Comparison of ENCODE assay signal across 8 cellular contexts in the genomic region with DNA sequence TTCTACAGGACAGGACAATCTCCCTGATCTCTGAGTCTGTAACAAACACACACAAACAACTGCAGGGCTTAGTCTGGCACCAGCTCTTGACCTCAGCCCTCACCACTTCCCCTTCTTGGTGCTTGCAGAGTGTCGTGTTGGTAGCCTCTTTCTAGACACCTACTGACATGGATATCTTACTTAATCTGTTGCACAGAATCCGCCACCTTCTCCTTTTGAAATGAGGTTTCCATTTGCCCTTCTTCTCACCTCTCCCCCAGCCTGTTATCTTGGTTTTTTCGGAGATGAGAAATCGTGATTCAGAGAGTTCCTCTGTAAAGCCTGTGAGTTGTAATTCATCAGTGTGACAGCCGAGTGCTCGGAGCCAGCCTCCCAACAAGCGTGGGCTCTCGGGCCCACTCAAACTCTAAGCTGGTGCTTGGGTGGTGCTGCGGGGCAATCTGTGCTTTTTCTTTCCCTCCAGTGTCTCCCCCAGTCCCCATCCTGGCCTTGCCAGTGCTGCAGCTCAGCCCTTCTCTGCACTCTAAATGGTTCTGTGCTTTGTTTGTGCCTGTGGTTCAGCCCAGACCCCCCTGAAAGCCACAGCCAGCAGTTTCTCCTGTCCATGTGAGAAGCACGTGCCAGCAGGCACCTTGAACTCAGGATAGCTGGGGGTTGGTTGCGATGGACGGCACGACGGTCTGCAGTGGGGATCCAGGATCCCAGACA. TPM values are rescaled to one million over a fixed set of nuclear protein-coding genes. Genes with fewer than 3 reads are reported as not detected.
DNase-seq lines count a peak whose midpoint lies in the region; ATAC-seq and TF ChIP-seq lines count a peak whose summit lies in the region.

No MANE protein-coding gene starts in this region.

- H3K79me1 ChIP-seq in H9 (ENCODE audit: insufficient read depth, low read depth, low read length, poor library complexity, severe bottlenecking), result no peaks in the 10 kb centered on the region

- H3K9me3 Mint-ChIP-seq in H9, result no peaks in the 10 kb centered on the region

- H3K79me2 ChIP-seq in H9 (ENCODE audit: insufficient read depth, low read length), result no peaks in the 10 kb centered on the region

- peak; percentile 67 for DNase-seq in T-helper 22 cell (ENCODE audit: low read depth)
- DNase-seq in astrocyte of the hippocampus (ENCODE audit: low read depth, low spot score), result peak; percentile 54
- peak; percentile 56 for DNase-seq in stimulated activated CD4-positive, alpha-beta T cell treated with anti-CD3 and anti-CD28 coated beads, Interleukin-2, amount 100 ng/mL, for 4 hours (ENCODE audit: low read depth)
- no peak for DNase-seq in H9
- DNase-seq in HT-29 (ENCODE audit: low spot score), result no peak

- H4K91ac ChIP-seq in H9 (ENCODE audit: insufficient read length, low read depth, low read length), result no peak overlapping the region

- no peak overlapping the region for H4K8ac ChIP-seq in H9 (replicated peaks; ENCODE audit: insufficient read length, low read depth, low read length)

- WGBS in H9 (ENCODE audit: extremely low coverage, insufficient read length, low lambda C conversion rate), result no CpG with 5 or more reads among the region's 14 CpGs

- ATAC-seq in GM18873 (IDR thresholded peaks at IDR 0.05; ENCODE audit: low FRiP score, unreplicated experiment), result peak; percentile 70
- peak; percentile 91 for ATAC-seq in HG03159 (IDR thresholded peaks at IDR 0.05; ENCODE audit: unreplicated experiment)

- no peak overlapping the region for H3K4me3 Mint-ChIP-seq in H9

- H3K18ac ChIP-seq in H9 (ENCODE audit: insufficient read length, low read depth, low read length), result no peak overlapping the region

- no peak overlapping the region for H3K4ac ChIP-seq in H9 (ENCODE audit: low read depth, low read length)

- H2AFZ ChIP-seq in H9 (ENCODE audit: low read length), result no peak overlapping the region

- H3T11ph ChIP-seq in H9 (ENCODE audit: low read length), result no peak overlapping the region

- H3K27me3 Mint-ChIP-seq in H9 (ENCODE audit: low read depth), result peaks cover 19% of the 10 kb centered on the region

- H3K27ac ChIP-seq in layer of hippocampus (ENCODE audit: low read depth, low read length) (peak overlapping the region; percentile 74), H9 (ENCODE audit: insufficient read length, low read depth, low read length) (no peak overlapping the region)

- H2BK12ac ChIP-seq in H9 (ENCODE audit: insufficient read length, low read depth, low read length), result no peak overlapping the region

- peaks cover 11 to 19% of the 10 kb centered on the region in 2 experiments for H3K4me1 Mint-ChIP-seq in H9

- TF ChIP-seq CTCF in H9 (conservative IDR thresholded peaks at IDR 0.05), result no peak

- no peak overlapping the region for H3K14ac ChIP-seq in H9 (ENCODE audit: insufficient read depth, low read length)

- no peaks in the 10 kb centered on the region for H3K9me3 ChIP-seq in H9 (ENCODE audit: control insufficient read depth, low read depth, low read length)

- H3K27me3 ChIP-seq in layer of hippocampus (ENCODE audit: control insufficient read depth, insufficient read depth, low read length) (no peaks in the 10 kb centered on the region), H9 (ENCODE audit: insufficient read depth, low read length) (no peaks in the 10 kb centered on the region)

- H2BK15ac ChIP-seq in H9 (ENCODE audit: low read depth, low read length), result no peak overlapping the region

- H2AK5ac ChIP-seq in H9 (ENCODE audit: insufficient read length, low read length), result no peak overlapping the region

- H3K27ac Mint-ChIP-seq in H9, result 0 out of 7 replicates have a peak overlapping the region, but pooled peaks of 1 of the 3 experiments have one; percentile 18

- H2BK20ac ChIP-seq in H9 (ENCODE audit: low read depth, low read length, poor library complexity, severe bottlenecking), result no peak overlapping the region

- no peaks in the 10 kb centered on the region for H3K4me1 ChIP-seq in H9 (ENCODE audit: insufficient read depth, low read length)

- H3K9ac ChIP-seq in H9 (ENCODE audit: extremely low read depth, insufficient read length, low read length), result no peak overlapping the region

- no peaks in the 10 kb centered on the region; a peak in 1 of 7 replicates for H3K36me3 Mint-ChIP-seq in H9 (ENCODE audit: insufficient read depth in 1 of 3, low read depth in 3 of 3)

- H2BK5ac ChIP-seq in H9 (ENCODE audit: insufficient read length, low read length), result no peak overlapping the region

- no peak overlapping the region for H2BK120ac ChIP-seq in H9 (ENCODE audit: low read depth, low read length, poor library complexity, severe bottlenecking)

- H4K20me1 ChIP-seq in H9 (ENCODE audit: control insufficient read depth, insufficient read depth, insufficient read length), result no peaks in the 10 kb centered on the region

- H3K4me2 ChIP-seq in H9 (ENCODE audit: insufficient read depth, insufficient read length, low read length), result no peak overlapping the region

- H4K5ac ChIP-seq in H9 (ENCODE audit: insufficient read length, low read depth, low read length), result no peak overlapping the region

- H3K23ac ChIP-seq in H9 (ENCODE audit: insufficient read length, low read depth, low read length), result no peak overlapping the region

- H3K23me2 ChIP-seq in H9 (ENCODE audit: insufficient read length, low read depth, low read length, poor library complexity, severe bottlenecking), result no peaks in the 10 kb centered on the region

- no peak overlapping the region for H3K56ac ChIP-seq in H9 (ENCODE audit: insufficient read length, low read depth, low read length)

RNA-seq across cellular contexts. Expression of a gene that starts 28.1 kb away (rescaled TPM):
- 3.8 and 4.7 TPM in 2 replicates for total RNA-seq in H9 (2021)
- 0.91 and 1.2 TPM in 2 replicates for total RNA-seq in HT-29 (2014; rRNA removed; shearing (Covaris generic))

RNA-seq across cellular contexts. Expression of a gene that starts 44.3 kb away (rescaled TPM):
- 39.1 and 44.0 TPM in 2 replicates for total RNA-seq in H9 (2021)
- 40.1 and 40.3 TPM in 2 replicates for total RNA-seq in HT-29 (2014; rRNA removed; shearing (Covaris generic))

RNA-seq across cellular contexts. Expression of a gene that starts 56.6 kb away (rescaled TPM):
- not detected in 2 replicates for total RNA-seq in H9 (2021)
- total RNA-seq in HT-29 (2014; rRNA removed; shearing (Covaris generic)), result not detected in 2 replicates

Comparison
In these comparisons a context has a peak if more than half of its experiments do, and no peak if none do; other contexts are left out.
1. DNase-seq: peak in T-helper 22 cell (single experiment), astrocyte of the hippocampus (single experiment) and stimulated activated CD4-positive, alpha-beta T cell treated with anti-CD3 and anti-CD28 coated beads, Interleukin-2, amount 100 ng/mL, for 4 hours (single experiment); none in H9 (single experiment) and HT-29 (single experiment).